1 cellular context compared by ENCODE assay signal in the genomic region with DNA sequence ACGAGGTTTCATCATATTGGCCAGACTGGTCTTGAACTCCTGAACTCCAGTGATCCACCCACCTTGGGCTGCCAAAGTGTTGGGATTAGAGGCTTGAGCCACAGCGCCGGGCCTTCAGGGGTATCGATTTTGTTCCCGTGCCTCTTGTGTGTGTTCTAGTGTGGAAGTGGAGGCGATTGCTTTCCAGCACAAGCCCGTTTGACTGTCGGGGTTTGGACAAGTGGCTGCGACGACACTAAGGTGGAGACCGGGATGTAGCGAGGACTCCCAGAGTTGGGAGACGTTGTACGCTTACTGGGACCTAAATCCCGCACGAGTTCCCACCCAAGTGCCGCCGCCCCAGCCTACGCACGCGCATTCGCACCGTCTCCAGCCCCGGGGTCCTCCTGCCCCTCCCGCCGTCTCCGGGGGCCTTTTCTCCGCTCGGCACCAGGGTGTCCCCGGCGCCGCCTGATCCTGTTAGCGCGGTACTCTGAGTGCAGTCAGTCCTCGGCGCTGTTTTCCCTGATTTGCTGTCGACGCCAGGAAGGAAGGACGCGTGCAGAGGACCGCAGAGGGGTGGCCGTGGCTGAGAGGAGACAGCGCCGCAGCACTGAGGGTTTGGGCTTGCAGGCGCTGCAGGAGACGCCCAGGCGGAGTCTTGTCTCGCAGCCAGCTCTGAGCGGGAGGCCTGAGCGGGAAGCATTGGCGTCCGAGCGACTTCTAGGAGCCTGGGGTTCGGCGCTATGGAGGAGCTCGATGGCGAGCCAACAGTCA.
TF ChIP-seq lines count a peak whose summit lies in the region.

Gene NUP85 (plus strand): TSS at position 643 of the 756 bp plus-strand sequence. CDS start 83 bp downstream, at position 726.

TF ChIP-seq in HepG2, 621 proteins besides CTCF, POLR2A, EP300 and RAD21 (continued from another document and continues in another):
- TF ChIP-seq FOXP4 (CRISPR knock-in tag; IDR thresholded peaks at IDR 0.05) = peak; percentile 36; the same call in 1 of the 2 replicates
- peak; percentile 58; the same call in 1 of the 2 replicates for TF ChIP-seq ZNF839 (CRISPR knock-in tag; IDR thresholded peaks at IDR 0.05; ENCODE audit: borderline replicate concordance)
- TF ChIP-seq, protein P1, sequence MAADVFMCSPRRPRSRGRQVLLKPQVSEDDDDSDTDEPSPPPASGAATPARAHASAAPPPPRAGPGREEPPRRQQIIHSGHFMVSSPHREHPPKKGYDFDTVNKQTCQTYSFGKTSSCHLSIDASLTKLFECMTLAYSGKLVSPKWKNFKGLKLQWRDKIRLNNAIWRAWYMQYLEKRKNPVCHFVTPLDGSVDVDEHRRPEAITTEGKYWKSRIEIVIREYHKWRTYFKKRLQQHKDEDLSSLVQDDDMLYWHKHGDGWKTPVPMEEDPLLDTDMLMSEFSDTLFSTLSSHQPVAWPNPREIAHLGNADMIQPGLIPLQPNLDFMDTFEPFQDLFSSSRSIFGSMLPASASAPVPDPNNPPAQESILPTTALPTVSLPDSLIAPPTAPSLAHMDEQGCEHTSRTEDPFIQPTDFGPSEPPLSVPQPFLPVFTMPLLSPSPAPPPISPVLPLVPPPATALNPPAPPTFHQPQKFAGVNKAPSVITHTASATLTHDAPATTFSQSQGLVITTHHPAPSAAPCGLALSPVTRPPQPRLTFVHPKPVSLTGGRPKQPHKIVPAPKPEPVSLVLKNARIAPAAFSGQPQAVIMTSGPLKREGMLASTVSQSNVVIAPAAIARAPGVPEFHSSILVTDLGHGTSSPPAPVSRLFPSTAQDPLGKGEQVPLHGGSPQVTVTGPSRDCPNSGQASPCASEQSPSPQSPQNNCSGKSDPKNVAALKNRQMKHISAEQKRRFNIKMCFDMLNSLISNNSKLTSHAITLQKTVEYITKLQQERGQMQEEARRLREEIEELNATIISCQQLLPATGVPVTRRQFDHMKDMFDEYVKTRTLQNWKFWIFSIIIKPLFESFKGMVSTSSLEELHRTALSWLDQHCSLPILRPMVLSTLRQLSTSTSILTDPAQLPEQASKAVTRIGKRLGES (CRISPR knock-in tag; IDR thresholded peaks at IDR 0.05; ENCODE audit: borderline replicate concordance) = peak; percentile 51; the same call in 1 of the 2 replicates
- no peak for TF ChIP-seq RORA (CRISPR knock-in tag; IDR thresholded peaks at IDR 0.05)
- peak; percentile 87 for TF ChIP-seq NRL (CRISPR knock-in tag; IDR thresholded peaks at IDR 0.05; ENCODE audit: borderline replicate concordance)
- peak; percentile 93 to 95 for TF ChIP-seq HMGXB4 (CRISPR knock-in tag; IDR thresholded peaks at IDR 0.05; ENCODE audit: borderline replicate concordance in 1 of 2, low read depth in 1 of 2)
- TF ChIP-seq GRHL1 (CRISPR knock-in tag; conservative IDR thresholded peaks at IDR 0.05) = no peak
- TF ChIP-seq, protein P2, sequence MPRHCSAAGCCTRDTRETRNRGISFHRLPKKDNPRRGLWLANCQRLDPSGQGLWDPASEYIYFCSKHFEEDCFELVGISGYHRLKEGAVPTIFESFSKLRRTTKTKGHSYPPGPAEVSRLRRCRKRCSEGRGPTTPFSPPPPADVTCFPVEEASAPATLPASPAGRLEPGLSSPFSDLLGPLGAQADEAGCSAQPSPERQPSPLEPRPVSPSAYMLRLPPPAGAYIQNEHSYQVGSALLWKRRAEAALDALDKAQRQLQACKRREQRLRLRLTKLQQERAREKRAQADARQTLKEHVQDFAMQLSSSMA (CRISPR knock-in tag; IDR thresholded peaks at IDR 0.05) = 0 out of 2 replicates have a peak, but pooled peaks have one; percentile 60
- TF ChIP-seq ARHGAP35 (CRISPR knock-in tag; IDR thresholded peaks at IDR 0.05; ENCODE audit: borderline replicate concordance) = peak; percentile 93; the same call in 1 of the 2 replicates
- TF ChIP-seq ZNF737 (CRISPR knock-in tag; IDR thresholded peaks at IDR 0.05; ENCODE audit: borderline replicate concordance) = no peak
- no peak for TF ChIP-seq ZC3H13 (CRISPR knock-in tag; IDR thresholded peaks at IDR 0.05)
- TF ChIP-seq, protein P3, sequence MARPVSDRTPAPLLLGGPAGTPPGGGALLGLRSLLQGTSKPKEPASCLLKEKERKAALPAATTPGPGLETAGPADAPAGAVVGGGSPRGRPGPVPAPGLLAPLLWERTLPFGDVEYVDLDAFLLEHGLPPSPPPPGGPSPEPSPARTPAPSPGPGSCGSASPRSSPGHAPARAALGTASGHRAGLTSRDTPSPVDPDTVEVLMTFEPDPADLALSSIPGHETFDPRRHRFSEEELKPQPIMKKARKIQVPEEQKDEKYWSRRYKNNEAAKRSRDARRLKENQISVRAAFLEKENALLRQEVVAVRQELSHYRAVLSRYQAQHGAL (CRISPR knock-in tag; IDR thresholded peaks at IDR 0.05; ENCODE audit: not compliant biosample characterization) = no peak
- TF ChIP-seq TCF7 (IDR thresholded peaks at IDR 0.05; ENCODE audit: low read depth) = no peak
- peak; percentile 75 for TF ChIP-seq MED8 (CRISPR knock-in tag; IDR thresholded peaks at IDR 0.05; ENCODE audit: insufficient replicate concordance)
- TF ChIP-seq ZNF337 (CRISPR knock-in tag; IDR thresholded peaks at IDR 0.05; ENCODE audit: borderline replicate concordance, low read depth) = peak; percentile 91; the same call in 1 of the 2 replicates
- TF ChIP-seq ZNF264 (CRISPR knock-in tag; IDR thresholded peaks at IDR 0.05) = peak; percentile 75; the same call in 1 of the 2 replicates
- peak; percentile 98 for TF ChIP-seq ASH2L (IDR thresholded peaks at IDR 0.05; ENCODE audit: insufficient read length, low read depth, low read length)
- peak; percentile 94 for TF ChIP-seq ZNF230 (CRISPR knock-in tag; IDR thresholded peaks at IDR 0.05)
- TF ChIP-seq MAFG (CRISPR knock-in tag; IDR thresholded peaks at IDR 0.05) = no peak
- no peak for TF ChIP-seq ZNF253 (CRISPR knock-in tag; IDR thresholded peaks at IDR 0.05; ENCODE audit: borderline replicate concordance)
- no peak for TF ChIP-seq ZNF781 (CRISPR knock-in tag; IDR thresholded peaks at IDR 0.05; ENCODE audit: borderline replicate concordance, not compliant biosample characterization)
- TF ChIP-seq HCFC1 (IDR thresholded peaks at IDR 0.05; ENCODE audit: low read depth, low read length) = peak; percentile 67
- TF ChIP-seq ATF6 (CRISPR knock-in tag; conservative IDR thresholded peaks at IDR 0.05) = no peak
- TF ChIP-seq ZNF382 (CRISPR knock-in tag; IDR thresholded peaks at IDR 0.05; ENCODE audit: borderline replicate concordance) = no peak
- TF ChIP-seq CCAR2 (optimal IDR thresholded peaks at IDR 0.05; ENCODE audit: low read depth, low read length) = no peak
- peak; percentile 86 for TF ChIP-seq YEATS4 (CRISPR knock-in tag; IDR thresholded peaks at IDR 0.05; ENCODE audit: borderline replicate concordance)
- TF ChIP-seq HNRNPH1 (optimal IDR thresholded peaks at IDR 0.05; ENCODE audit: low read depth, low read length) = peak; percentile 28
- TF ChIP-seq ZSCAN21 (CRISPR knock-in tag; IDR thresholded peaks at IDR 0.05; ENCODE audit: borderline replicate concordance) = peak; percentile 46; the same call in 1 of the 2 replicates
- TF ChIP-seq, protein P4, sequence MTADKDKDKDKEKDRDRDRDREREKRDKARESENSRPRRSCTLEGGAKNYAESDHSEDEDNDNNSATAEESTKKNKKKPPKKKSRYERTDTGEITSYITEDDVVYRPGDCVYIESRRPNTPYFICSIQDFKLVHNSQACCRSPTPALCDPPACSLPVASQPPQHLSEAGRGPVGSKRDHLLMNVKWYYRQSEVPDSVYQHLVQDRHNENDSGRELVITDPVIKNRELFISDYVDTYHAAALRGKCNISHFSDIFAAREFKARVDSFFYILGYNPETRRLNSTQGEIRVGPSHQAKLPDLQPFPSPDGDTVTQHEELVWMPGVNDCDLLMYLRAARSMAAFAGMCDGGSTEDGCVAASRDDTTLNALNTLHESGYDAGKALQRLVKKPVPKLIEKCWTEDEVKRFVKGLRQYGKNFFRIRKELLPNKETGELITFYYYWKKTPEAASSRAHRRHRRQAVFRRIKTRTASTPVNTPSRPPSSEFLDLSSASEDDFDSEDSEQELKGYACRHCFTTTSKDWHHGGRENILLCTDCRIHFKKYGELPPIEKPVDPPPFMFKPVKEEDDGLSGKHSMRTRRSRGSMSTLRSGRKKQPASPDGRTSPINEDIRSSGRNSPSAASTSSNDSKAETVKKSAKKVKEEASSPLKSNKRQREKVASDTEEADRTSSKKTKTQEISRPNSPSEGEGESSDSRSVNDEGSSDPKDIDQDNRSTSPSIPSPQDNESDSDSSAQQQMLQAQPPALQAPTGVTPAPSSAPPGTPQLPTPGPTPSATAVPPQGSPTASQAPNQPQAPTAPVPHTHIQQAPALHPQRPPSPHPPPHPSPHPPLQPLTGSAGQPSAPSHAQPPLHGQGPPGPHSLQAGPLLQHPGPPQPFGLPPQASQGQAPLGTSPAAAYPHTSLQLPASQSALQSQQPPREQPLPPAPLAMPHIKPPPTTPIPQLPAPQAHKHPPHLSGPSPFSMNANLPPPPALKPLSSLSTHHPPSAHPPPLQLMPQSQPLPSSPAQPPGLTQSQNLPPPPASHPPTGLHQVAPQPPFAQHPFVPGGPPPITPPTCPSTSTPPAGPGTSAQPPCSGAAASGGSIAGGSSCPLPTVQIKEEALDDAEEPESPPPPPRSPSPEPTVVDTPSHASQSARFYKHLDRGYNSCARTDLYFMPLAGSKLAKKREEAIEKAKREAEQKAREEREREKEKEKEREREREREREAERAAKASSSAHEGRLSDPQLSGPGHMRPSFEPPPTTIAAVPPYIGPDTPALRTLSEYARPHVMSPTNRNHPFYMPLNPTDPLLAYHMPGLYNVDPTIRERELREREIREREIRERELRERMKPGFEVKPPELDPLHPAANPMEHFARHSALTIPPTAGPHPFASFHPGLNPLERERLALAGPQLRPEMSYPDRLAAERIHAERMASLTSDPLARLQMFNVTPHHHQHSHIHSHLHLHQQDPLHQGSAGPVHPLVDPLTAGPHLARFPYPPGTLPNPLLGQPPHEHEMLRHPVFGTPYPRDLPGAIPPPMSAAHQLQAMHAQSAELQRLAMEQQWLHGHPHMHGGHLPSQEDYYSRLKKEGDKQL (CRISPR knock-in tag; IDR thresholded peaks at IDR 0.05; ENCODE audit: low read depth) = peak; percentile 11; the same call in 1 of the 2 replicates
- TF ChIP-seq, protein P5, sequence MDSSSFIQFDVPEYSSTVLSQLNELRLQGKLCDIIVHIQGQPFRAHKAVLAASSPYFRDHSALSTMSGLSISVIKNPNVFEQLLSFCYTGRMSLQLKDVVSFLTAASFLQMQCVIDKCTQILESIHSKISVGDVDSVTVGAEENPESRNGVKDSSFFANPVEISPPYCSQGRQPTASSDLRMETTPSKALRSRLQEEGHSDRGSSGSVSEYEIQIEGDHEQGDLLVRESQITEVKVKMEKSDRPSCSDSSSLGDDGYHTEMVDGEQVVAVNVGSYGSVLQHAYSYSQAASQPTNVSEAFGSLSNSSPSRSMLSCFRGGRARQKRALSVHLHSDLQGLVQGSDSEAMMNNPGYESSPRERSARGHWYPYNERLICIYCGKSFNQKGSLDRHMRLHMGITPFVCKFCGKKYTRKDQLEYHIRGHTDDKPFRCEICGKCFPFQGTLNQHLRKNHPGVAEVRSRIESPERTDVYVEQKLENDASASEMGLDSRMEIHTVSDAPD (CRISPR knock-in tag; IDR thresholded peaks at IDR 0.05) = no peak
